ENCODE assay signal across 9 cellular contexts in genomic region chr22:19873138-19873959, GRCh38. TPM values are rescaled to one million over a fixed set of nuclear protein-coding genes. Genes with fewer than 3 reads are reported as not detected.
DNase-seq lines count a peak whose midpoint lies in the region; ATAC-seq and TF ChIP-seq lines count a peak whose summit lies in the region.
"Had no signal": no experiment of that assay in that cellular context is flagged by ENCODE, and none has a peak within 500 bp of the region (broad histone marks: within the 10 kb centered on the region; RNA-seq: fewer than 3 reads in every experiment).

No MANE protein-coding gene starts in this region.

- H3K27ac Mint-ChIP-seq in activated naive CD8-positive, alpha-beta T cell treated with anti-CD3 and anti-CD28 coated beads, Interleukin-2, amount 10 ng/mL, durations not matched to agents 7 days and 5 days = no peak overlapping the region
- H3K27ac Mint-ChIP-seq in activated naive CD8-positive, alpha-beta T cell treated with anti-CD3 and anti-CD28 coated beads for 36 hours = no peak overlapping the region

- H3K9me3 ChIP-seq in SJCRH30 (replicated peaks) (no peaks in the 10 kb centered on the region), upper lobe of left lung (no peaks in the 10 kb centered on the region)

- H3K27me3 Mint-ChIP-seq in activated naive CD8-positive, alpha-beta T cell treated with anti-CD3 and anti-CD28 coated beads, Interleukin-2, amount 10 ng/mL, durations not matched to agents 7 days and 5 days = no peaks in the 10 kb centered on the region
- no peaks in the 10 kb centered on the region for H3K27me3 Mint-ChIP-seq in activated naive CD8-positive, alpha-beta T cell treated with anti-CD3 and anti-CD28 coated beads for 36 hours

- 54 to 89% methylated on average over 16 to 24 of the region's 27 CpGs for WGBS in upper lobe of left lung, 2 donors

- TF ChIP-seq EP300 in upper lobe of left lung (IDR thresholded peaks at IDR 0.05) = no peak

- H3K27ac ChIP-seq in SJCRH30 (peak overlapping the region; percentile 31; the same call in 1 of the 2 replicates), upper lobe of left lung (peak overlapping the region in 3 of 4 donors; percentile 32 to 47 (median 42))
- H3K27ac ChIP-seq: SK-N-MC had no signal

- H3K27me3 ChIP-seq in SJCRH30 = no peaks in the 10 kb centered on the region
- no peaks in the 10 kb centered on the region for H3K27me3 ChIP-seq in upper lobe of left lung

- TF ChIP-seq POLR2A in upper lobe of left lung (IDR thresholded peaks at IDR 0.05) = no peak

- no peaks in the 10 kb centered on the region for H3K36me3 Mint-ChIP-seq in activated naive CD8-positive, alpha-beta T cell treated with anti-CD3 and anti-CD28 coated beads, Interleukin-2, amount 10 ng/mL, durations not matched to agents 7 days and 5 days
- no peaks in the 10 kb centered on the region for H3K36me3 Mint-ChIP-seq in activated naive CD8-positive, alpha-beta T cell treated with anti-CD3 and anti-CD28 coated beads for 36 hours

- peaks cover 2% of the 10 kb centered on the region for H3K4me1 Mint-ChIP-seq in activated naive CD8-positive, alpha-beta T cell treated with anti-CD3 and anti-CD28 coated beads, Interleukin-2, amount 10 ng/mL, durations not matched to agents 7 days and 5 days
- H3K4me1 Mint-ChIP-seq in activated naive CD8-positive, alpha-beta T cell treated with anti-CD3 and anti-CD28 coated beads for 36 hours = peaks cover 4% of the 10 kb centered on the region

- H3K4me1 ChIP-seq in SJCRH30 = peaks cover 57% of the 10 kb centered on the region
- peaks cover 27 to 43% (median 29%) of the 10 kb centered on the region in 4 donors for H3K4me1 ChIP-seq in upper lobe of left lung

- H3K4me3 ChIP-seq in SJCRH30 = no peak overlapping the region
- no peak overlapping the region for H3K4me3 ChIP-seq in upper lobe of left lung
- H3K4me3 ChIP-seq: SK-N-MC had no signal

- no peak overlapping the region for H3K4me3 Mint-ChIP-seq in activated naive CD8-positive, alpha-beta T cell treated with anti-CD3 and anti-CD28 coated beads, Interleukin-2, amount 10 ng/mL, durations not matched to agents 7 days and 5 days
- no peak overlapping the region for H3K4me3 Mint-ChIP-seq in activated naive CD8-positive, alpha-beta T cell treated with anti-CD3 and anti-CD28 coated beads for 36 hours

- POLR2A ChIA-PET in activated naive CD8-positive, alpha-beta T cell treated with anti-CD3 and anti-CD28 coated beads, Interleukin-2, amount 10 ng/mL, durations not matched to agents 7 days and 5 days (lab: Charles Lee) = no interaction called here

- no peaks in the 10 kb centered on the region for H3K36me3 ChIP-seq in SJCRH30
- H3K36me3 ChIP-seq in upper lobe of left lung = peaks cover 0 to 7% (median 0%) of the 10 kb centered on the region in 4 donors

- DNase-seq in activated naive CD8-positive, alpha-beta T cell treated with anti-CD3 and anti-CD28 coated beads, Interleukin-2, amount 10 ng/mL, durations not matched to agents 7 days and 5 days = peak; percentile 28
- DNase-seq in activated naive CD8-positive, alpha-beta T cell treated with anti-CD3 and anti-CD28 coated beads for 36 hours = no peak
- peak in 1 of 2 experiments; percentile 5 for DNase-seq in SJCRH30
- DNase-seq in left lobe of liver (ENCODE audit: low spot score) = peak; percentile 43
- peak; percentile 19 to 83 for DNase-seq in upper lobe of left lung
- DNase-seq in C1 segment of cervical spinal cord (lab: John Stamatoyannopoulos, UW) = no peak
- DNase-seq in stimulated activated CD8-positive, alpha-beta memory T cell treated with anti-CD3 and anti-CD28 coated beads, Interleukin-4, amount 100 ng/mL, for 48 hours = no peak

- no peaks in the 10 kb centered on the region for H3K9me3 Mint-ChIP-seq in activated naive CD8-positive, alpha-beta T cell treated with anti-CD3 and anti-CD28 coated beads, Interleukin-2, amount 10 ng/mL, durations not matched to agents 7 days and 5 days
- no peaks in the 10 kb centered on the region for H3K9me3 Mint-ChIP-seq in activated naive CD8-positive, alpha-beta T cell treated with anti-CD3 and anti-CD28 coated beads for 36 hours

- ATAC-seq in activated naive CD8-positive, alpha-beta T cell treated with anti-CD3 and anti-CD28 coated beads, Interleukin-2, amount 10 ng/mL, durations not matched to agents 7 days and 5 days (ENCODE audit: low read depth) = no peak
- ATAC-seq in left lobe of liver = no peak
- no peak for ATAC-seq in upper lobe of left lung (ENCODE audit: low FRiP score in 2 of 2)
- no peak for ATAC-seq in GM21619 (IDR thresholded peaks at IDR 0.05; ENCODE audit: unreplicated experiment)

- no peak for TF ChIP-seq CTCF in upper lobe of left lung (IDR thresholded peaks at IDR 0.05)

RNA-seq across cellular contexts. Expression of gene GNB1L, which starts 18.7 kb away (rescaled TPM):
- 10 to 100 TPM; 11.9 to 12.7 TPM for total RNA-seq in activated naive CD8-positive, alpha-beta T cell treated with anti-CD3 and anti-CD28 coated beads, Interleukin-2, amount 10 ng/mL, durations not matched to agents 7 days and 5 days
- total RNA-seq in activated naive CD8-positive, alpha-beta T cell treated with anti-CD3 and anti-CD28 coated beads for 36 hours = 10 to 100 TPM; 14.5 TPM
- 12.3 and 12.6 TPM in 2 replicates for total RNA-seq in SJCRH30 (2014; rRNA removed; shearing (Covaris generic))
- total RNA-seq in left lobe of liver (4.3 TPM), upper lobe of left lung (10 to 100 TPM in 1 of 6 donors, 1 to 10 TPM in 4, under 1 TPM in 1; 0.78 to 11.1 (median 6.8) TPM)

RNA-seq across cellular contexts. Expression of gene RTL10, which starts 18.7 kb away (rescaled TPM):
- total RNA-seq in activated naive CD8-positive, alpha-beta T cell treated with anti-CD3 and anti-CD28 coated beads, Interleukin-2, amount 10 ng/mL, durations not matched to agents 7 days and 5 days = 10 to 100 TPM; 18.4 to 18.9 TPM
- 10 to 100 TPM; 18.7 to 23.1 TPM for total RNA-seq in activated naive CD8-positive, alpha-beta T cell treated with anti-CD3 and anti-CD28 coated beads for 36 hours
- 16.2 and 19.1 TPM in 2 replicates for total RNA-seq in SJCRH30 (2014; rRNA removed; shearing (Covaris generic))
- total RNA-seq in left lobe of liver (9.4 TPM), upper lobe of left lung (10 to 100 TPM; 16.4 to 27.4 (median 24.1) TPM)

Comparison
In these comparisons a context has a peak if more than half of its experiments do, and no peak if none do; other contexts are left out.
1. DNase-seq: peak in activated naive CD8-positive, alpha-beta T cell treated with anti-CD3 and anti-CD28 coated beads, Interleukin-2, amount 10 ng/mL, durations not matched to agents 7 days and 5 days (single experiment), left lobe of liver (single experiment) and upper lobe of left lung (2 of 2); none in activated naive CD8-positive, alpha-beta T cell treated with anti-CD3 and anti-CD28 coated beads for 36 hours (single experiment), C1 segment of cervical spinal cord (0 of 14) and stimulated activated CD8-positive, alpha-beta memory T cell treated with anti-CD3 and anti-CD28 coated beads, Interleukin-4, amount 100 ng/mL, for 48 hours (single experiment).